ENCODE assay signal across 10 cellular contexts in genomic region chr2:73235315-73236028, GRCh38. TPM values are rescaled to one million over a fixed set of nuclear protein-coding genes. Genes with fewer than 3 reads are reported as not detected.
DNase-seq lines count a peak whose midpoint lies in the region; ATAC-seq and TF ChIP-seq lines count a peak whose summit lies in the region.
"Had no signal": no experiment of that assay in that cellular context is flagged by ENCODE, and none has a peak within 500 bp of the region (broad histone marks: within the 10 kb centered on the region; RNA-seq: fewer than 3 reads in every experiment).

No MANE protein-coding gene starts in this region.

- H3K4me3 Mint-ChIP-seq in activated T-cell treated with anti-CD3 and anti-CD28 coated beads, Interleukin-2, amount 50 U/mL, for 4 hours, result peak overlapping the region; percentile 99
- H3K4me3 Mint-ChIP-seq in activated naive CD8-positive, alpha-beta T cell treated with anti-CD3 and anti-CD28 coated beads for 36 hours, result peak overlapping the region; percentile 99

- H3K27me3 Mint-ChIP-seq in activated T-cell treated with anti-CD3 and anti-CD28 coated beads, Interleukin-2, amount 50 U/mL, for 4 hours (ENCODE audit: low read depth), result no peaks in the 10 kb centered on the region
- H3K27me3 Mint-ChIP-seq in activated naive CD8-positive, alpha-beta T cell treated with anti-CD3 and anti-CD28 coated beads for 36 hours, result no peaks in the 10 kb centered on the region

- H3K36me3 Mint-ChIP-seq in activated T-cell treated with anti-CD3 and anti-CD28 coated beads, Interleukin-2, amount 50 U/mL, for 4 hours (ENCODE audit: insufficient read depth), result peaks cover 23% of the 10 kb centered on the region
- peaks cover 41% of the 10 kb centered on the region for H3K36me3 Mint-ChIP-seq in activated naive CD8-positive, alpha-beta T cell treated with anti-CD3 and anti-CD28 coated beads for 36 hours

- H3K36me3 ChIP-seq in kidney epithelial cell (ENCODE audit: control insufficient read depth, insufficient read depth, low read length) (no peaks in the 10 kb centered on the region), tibial artery (peaks cover 11 to 19% (median 18%) of the 10 kb centered on the region in 3 donors)

- H3K9me3 ChIP-seq in tibial artery, result no peaks in the 10 kb centered on the region

- ATAC-seq in activated T-cell treated with anti-CD3 and anti-CD28 coated beads, Interleukin-2, amount 50 U/mL, for 4 hours, result no peak
- ATAC-seq in esophagus mucosa, result no peak

- intact Hi-C loops in tibial artery (cut with DNase I; ENCODE audit: low total_unique reads), result loop anchor here (10.0 kb wide), 1 partner anchor 149 kb away; the partner anchor contains the start of gene ALMS1

- no peak for DNase-seq in activated T-cell treated with anti-CD3 and anti-CD28 coated beads, Interleukin-2, amount 50 U/mL, for 4 hours
- DNase-seq in activated T-cell treated with anti-CD3 and anti-CD28 coated beads, Interleukin-2, amount 50 U/mL, for 48 hours, result no peak
- no peak for DNase-seq in activated naive CD8-positive, alpha-beta T cell treated with anti-CD3 and anti-CD28 coated beads for 36 hours
- no peak for DNase-seq in kidney epithelial cell (ENCODE audit: low read depth)
- peak in 1 of 2 donors; percentile 32 for DNase-seq in tibial artery
- no peak for DNase-seq in Ammon's horn (ENCODE audit: low spot score)
- no peak for DNase-seq in DMS79 treated with DMSO at 0.1 percent for 48 hours (lab: John Stamatoyannopoulos, UW)
- DNase-seq: NCI-H1105 treated with DMSO at 0.1 percent for 48 hours had no signal

- peak overlapping the region; percentile 94 for H3K27ac Mint-ChIP-seq in activated naive CD8-positive, alpha-beta T cell treated with anti-CD3 and anti-CD28 coated beads for 36 hours

- H3K27me3 ChIP-seq in kidney epithelial cell (ENCODE audit: control insufficient read depth, insufficient read depth, low read length), result no peaks in the 10 kb centered on the region
- H3K27me3 ChIP-seq in tibial artery, result no peaks in the 10 kb centered on the region

- peaks cover 0 to 49% (median 30%) of the 10 kb centered on the region in 4 donors for H3K4me1 ChIP-seq in tibial artery

- H3K27ac ChIP-seq in tibial artery, result peak overlapping the region in 1 of 2 donors; percentile 92

- TF ChIP-seq CTCF in kidney epithelial cell (IDR thresholded peaks at IDR 0.05; ENCODE audit: insufficient read depth, low read length, poor library complexity, severe bottlenecking) (no peak), tibial artery (IDR thresholded peaks at IDR 0.05) (no peak)

- H3K4me3 ChIP-seq in kidney epithelial cell (ENCODE audit: low read depth, low read length) (peak overlapping the region; percentile 94), tibial artery (peak overlapping the region; percentile 69 to 86)

- no peaks in the 10 kb centered on the region for H3K9me3 Mint-ChIP-seq in activated T-cell treated with anti-CD3 and anti-CD28 coated beads, Interleukin-2, amount 50 U/mL, for 4 hours
- H3K9me3 Mint-ChIP-seq in activated naive CD8-positive, alpha-beta T cell treated with anti-CD3 and anti-CD28 coated beads for 36 hours, result no peaks in the 10 kb centered on the region

- peaks cover 46% of the 10 kb centered on the region for H3K4me1 Mint-ChIP-seq in activated T-cell treated with anti-CD3 and anti-CD28 coated beads, Interleukin-2, amount 50 U/mL, for 4 hours (ENCODE audit: low read depth)
- peaks cover 37% of the 10 kb centered on the region for H3K4me1 Mint-ChIP-seq in activated naive CD8-positive, alpha-beta T cell treated with anti-CD3 and anti-CD28 coated beads for 36 hours

RNA-seq across cellular contexts. Expression of gene CCT7, which starts 1.4 kb away (rescaled TPM):
- total RNA-seq in activated T-cell treated with anti-CD3 and anti-CD28 coated beads, Interleukin-2, amount 50 U/mL, for 4 hours, result 1,000 to 10,000 TPM in 1 of 3 donors, 100 to 1,000 TPM in 2; 924 to 1,031 (median 969) TPM
- total RNA-seq in activated naive CD8-positive, alpha-beta T cell treated with anti-CD3 and anti-CD28 coated beads for 36 hours, result 100 to 1,000 TPM; 719 to 732 TPM
- total RNA-seq in kidney epithelial cell (254 and 277 TPM in 2 replicates), esophagus mucosa (253 TPM)

RNA-seq across cellular contexts. Expression of gene PRADC1, which starts 2.4 kb away (rescaled TPM):
- 10 to 100 TPM; 29.5 to 32.3 (median 30.5) TPM for total RNA-seq in activated T-cell treated with anti-CD3 and anti-CD28 coated beads, Interleukin-2, amount 50 U/mL, for 4 hours
- 10 to 100 TPM; 19.6 to 20.9 TPM for total RNA-seq in activated naive CD8-positive, alpha-beta T cell treated with anti-CD3 and anti-CD28 coated beads for 36 hours
- total RNA-seq in kidney epithelial cell (6.6 and 7.8 TPM in 2 replicates), esophagus mucosa (19.0 TPM)

RNA-seq across cellular contexts. Expression of gene SMYD5, which starts 21.4 kb away (rescaled TPM):
- 10 to 100 TPM; 70.8 to 78.4 (median 74.4) TPM for total RNA-seq in activated T-cell treated with anti-CD3 and anti-CD28 coated beads, Interleukin-2, amount 50 U/mL, for 4 hours
- total RNA-seq in activated naive CD8-positive, alpha-beta T cell treated with anti-CD3 and anti-CD28 coated beads for 36 hours, result 10 to 100 TPM; 42.4 to 44.1 TPM
- total RNA-seq in kidney epithelial cell, result 30.2 and 33.6 TPM in 2 replicates
- 11.7 TPM for total RNA-seq in esophagus mucosa

RNA-seq across cellular contexts. Expression of gene NOTO, which starts 33.1 kb away (rescaled TPM):
- not detected for total RNA-seq in activated T-cell treated with anti-CD3 and anti-CD28 coated beads, Interleukin-2, amount 50 U/mL, for 4 hours
- not detected for total RNA-seq in activated naive CD8-positive, alpha-beta T cell treated with anti-CD3 and anti-CD28 coated beads for 36 hours
- total RNA-seq in kidney epithelial cell (not detected in 2 replicates), esophagus mucosa (not detected)
- total RNA-seq: glomerular endothelial cell had no signal

RNA-seq across cellular contexts. Expression of gene FBXO41, which starts 48.8 kb away (rescaled TPM):
- 10 to 100 TPM; 18.8 to 28.1 (median 27.6) TPM for total RNA-seq in activated T-cell treated with anti-CD3 and anti-CD28 coated beads, Interleukin-2, amount 50 U/mL, for 4 hours
- total RNA-seq in activated naive CD8-positive, alpha-beta T cell treated with anti-CD3 and anti-CD28 coated beads for 36 hours, result 10 to 100 TPM; 45.7 to 45.8 TPM
- total RNA-seq in kidney epithelial cell, result 7.0 and 9.9 TPM in 2 replicates
- 0.92 TPM for total RNA-seq in esophagus mucosa
